1 cellular context compared by ENCODE assay signal in the genomic region with DNA sequence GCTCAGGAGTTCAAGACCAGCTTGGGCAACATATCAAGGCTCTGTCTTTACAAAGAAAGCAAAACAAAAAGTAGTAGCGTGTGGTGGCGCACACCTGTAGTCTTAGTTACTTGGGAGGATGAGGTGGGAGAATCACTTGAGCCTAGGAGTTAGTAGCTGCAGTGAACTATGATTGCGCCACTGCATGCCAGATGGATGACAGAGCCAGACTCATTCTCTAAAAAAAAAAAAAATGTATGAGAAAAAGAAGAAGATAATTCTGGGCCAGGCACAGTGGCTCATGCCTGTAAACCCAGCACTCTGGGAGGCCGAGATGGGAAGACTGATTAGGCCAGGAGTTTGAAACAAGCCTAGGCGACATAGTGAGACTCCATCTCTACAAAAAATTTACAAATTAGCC.
TF ChIP-seq lines count a peak whose summit lies in the region.

No MANE protein-coding gene starts in this region.

TF ChIP-seq in HepG2, 621 proteins besides CTCF, POLR2A, EP300 and RAD21 (continues in another document):
- peak; percentile 98 for TF ChIP-seq ZNF205 (CRISPR knock-in tag; IDR thresholded peaks at IDR 0.05)
- no peak for TF ChIP-seq RFXANK (CRISPR knock-in tag; IDR thresholded peaks at IDR 0.05)
- TF ChIP-seq ZNF766 (CRISPR knock-in tag; IDR thresholded peaks at IDR 0.05; ENCODE audit: borderline replicate concordance) = no peak
- TF ChIP-seq ZNF614 (CRISPR knock-in tag; IDR thresholded peaks at IDR 0.05; ENCODE audit: borderline replicate concordance) = peak; percentile 65; the same call in 1 of the 2 replicates
- TF ChIP-seq CEBPB (IDR thresholded peaks at IDR 0.05; ENCODE audit: borderline replicate concordance, low read depth, low read length) = peak; percentile 93
- peak; percentile 79; the same call in 1 of the 2 replicates for TF ChIP-seq ZNF3 (CRISPR knock-in tag; IDR thresholded peaks at IDR 0.05)
- TF ChIP-seq ARHGAP35 (CRISPR knock-in tag; IDR thresholded peaks at IDR 0.05; ENCODE audit: borderline replicate concordance) = 0 out of 2 replicates have a peak, but pooled peaks have one; percentile 35
- TF ChIP-seq, protein P1, sequence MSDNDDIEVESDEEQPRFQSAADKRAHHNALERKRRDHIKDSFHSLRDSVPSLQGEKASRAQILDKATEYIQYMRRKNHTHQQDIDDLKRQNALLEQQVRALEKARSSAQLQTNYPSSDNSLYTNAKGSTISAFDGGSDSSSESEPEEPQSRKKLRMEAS (IDR thresholded peaks at IDR 0.05) = 0 out of 2 replicates have a peak, but pooled peaks have one; percentile 17
- peak; percentile 55; the same call in 1 of the 2 replicates for TF ChIP-seq CBX5 (CRISPR knock-in tag; IDR thresholded peaks at IDR 0.05; ENCODE audit: borderline replicate concordance)
- TF ChIP-seq FOXA1 (IDR thresholded peaks at IDR 0.05) = no peak
- TF ChIP-seq FOXA1 (CRISPR knock-in tag; IDR thresholded peaks at IDR 0.05) = no peak
- TF ChIP-seq CHD4 (IDR thresholded peaks at IDR 0.05; ENCODE audit: borderline replicate concordance, low read length) = 0 out of 2 replicates have a peak, but pooled peaks have one; percentile 49
- peak; percentile 80 for TF ChIP-seq TEAD3 (CRISPR knock-in tag; optimal IDR thresholded peaks at IDR 0.05; ENCODE audit: borderline replicate concordance)
- TF ChIP-seq CEBPG (CRISPR knock-in tag; IDR thresholded peaks at IDR 0.05) = peak; percentile 78
- no peak for TF ChIP-seq SUZ12 (IDR thresholded peaks at IDR 0.05; ENCODE audit: low read depth, low read length)
- TF ChIP-seq HDAC2 (CRISPR knock-in tag; IDR thresholded peaks at IDR 0.05) = peak; percentile 62
- 0 out of 2 replicates have a peak, but pooled peaks have one; percentile 18 for TF ChIP-seq ZNF644 (CRISPR knock-in tag; IDR thresholded peaks at IDR 0.05; ENCODE audit: low read depth)
- peak; percentile 95 for TF ChIP-seq ZMYM3 (CRISPR knock-in tag; IDR thresholded peaks at IDR 0.05)
- TF ChIP-seq, protein P2, sequence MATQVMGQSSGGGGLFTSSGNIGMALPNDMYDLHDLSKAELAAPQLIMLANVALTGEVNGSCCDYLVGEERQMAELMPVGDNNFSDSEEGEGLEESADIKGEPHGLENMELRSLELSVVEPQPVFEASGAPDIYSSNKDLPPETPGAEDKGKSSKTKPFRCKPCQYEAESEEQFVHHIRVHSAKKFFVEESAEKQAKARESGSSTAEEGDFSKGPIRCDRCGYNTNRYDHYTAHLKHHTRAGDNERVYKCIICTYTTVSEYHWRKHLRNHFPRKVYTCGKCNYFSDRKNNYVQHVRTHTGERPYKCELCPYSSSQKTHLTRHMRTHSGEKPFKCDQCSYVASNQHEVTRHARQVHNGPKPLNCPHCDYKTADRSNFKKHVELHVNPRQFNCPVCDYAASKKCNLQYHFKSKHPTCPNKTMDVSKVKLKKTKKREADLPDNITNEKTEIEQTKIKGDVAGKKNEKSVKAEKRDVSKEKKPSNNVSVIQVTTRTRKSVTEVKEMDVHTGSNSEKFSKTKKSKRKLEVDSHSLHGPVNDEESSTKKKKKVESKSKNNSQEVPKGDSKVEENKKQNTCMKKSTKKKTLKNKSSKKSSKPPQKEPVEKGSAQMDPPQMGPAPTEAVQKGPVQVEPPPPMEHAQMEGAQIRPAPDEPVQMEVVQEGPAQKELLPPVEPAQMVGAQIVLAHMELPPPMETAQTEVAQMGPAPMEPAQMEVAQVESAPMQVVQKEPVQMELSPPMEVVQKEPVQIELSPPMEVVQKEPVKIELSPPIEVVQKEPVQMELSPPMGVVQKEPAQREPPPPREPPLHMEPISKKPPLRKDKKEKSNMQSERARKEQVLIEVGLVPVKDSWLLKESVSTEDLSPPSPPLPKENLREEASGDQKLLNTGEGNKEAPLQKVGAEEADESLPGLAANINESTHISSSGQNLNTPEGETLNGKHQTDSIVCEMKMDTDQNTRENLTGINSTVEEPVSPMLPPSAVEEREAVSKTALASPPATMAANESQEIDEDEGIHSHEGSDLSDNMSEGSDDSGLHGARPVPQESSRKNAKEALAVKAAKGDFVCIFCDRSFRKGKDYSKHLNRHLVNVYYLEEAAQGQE (IDR thresholded peaks at IDR 0.05; ENCODE audit: borderline replicate concordance in 1 of 2, low read depth in 1 of 2, low read length in 2 of 2) = 0 out of 4 replicates have a peak, but pooled peaks of 1 of the 2 experiments have one; percentile 7
- no peak for TF ChIP-seq ZNF724P (CRISPR knock-in tag; IDR thresholded peaks at IDR 0.05; ENCODE audit: borderline replicate concordance)
- TF ChIP-seq, protein P3, sequence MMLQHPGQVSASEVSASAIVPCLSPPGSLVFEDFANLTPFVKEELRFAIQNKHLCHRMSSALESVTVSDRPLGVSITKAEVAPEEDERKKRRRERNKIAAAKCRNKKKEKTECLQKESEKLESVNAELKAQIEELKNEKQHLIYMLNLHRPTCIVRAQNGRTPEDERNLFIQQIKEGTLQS (CRISPR knock-in tag; IDR thresholded peaks at IDR 0.05) = 0 out of 2 replicates have a peak, but pooled peaks have one; percentile 22
- TF ChIP-seq SAFB2 (CRISPR knock-in tag; IDR thresholded peaks at IDR 0.05; ENCODE audit: borderline replicate concordance, low read depth) = no peak
- TF ChIP-seq, protein P4, sequence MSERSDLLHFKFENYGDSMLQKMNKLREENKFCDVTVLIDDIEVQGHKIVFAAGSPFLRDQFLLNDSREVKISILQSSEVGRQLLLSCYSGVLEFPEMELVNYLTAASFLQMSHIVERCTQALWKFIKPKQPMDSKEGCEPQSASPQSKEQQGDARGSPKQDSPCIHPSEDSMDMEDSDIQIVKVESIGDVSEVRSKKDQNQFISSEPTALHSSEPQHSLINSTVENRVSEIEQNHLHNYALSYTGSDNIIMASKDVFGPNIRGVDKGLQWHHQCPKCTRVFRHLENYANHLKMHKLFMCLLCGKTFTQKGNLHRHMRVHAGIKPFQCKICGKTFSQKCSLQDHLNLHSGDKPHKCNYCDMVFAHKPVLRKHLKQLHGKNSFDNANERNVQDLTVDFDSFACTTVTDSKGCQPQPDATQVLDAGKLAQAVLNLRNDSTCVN (CRISPR knock-in tag; IDR thresholded peaks at IDR 0.05; ENCODE audit: borderline replicate concordance) = peak; percentile 48; the same call in 1 of the 2 replicates
- 0 out of 2 replicates have a peak, but pooled peaks have one; percentile 30 for TF ChIP-seq FOXA3 (CRISPR knock-in tag; IDR thresholded peaks at IDR 0.05)
- TF ChIP-seq, protein P5, sequence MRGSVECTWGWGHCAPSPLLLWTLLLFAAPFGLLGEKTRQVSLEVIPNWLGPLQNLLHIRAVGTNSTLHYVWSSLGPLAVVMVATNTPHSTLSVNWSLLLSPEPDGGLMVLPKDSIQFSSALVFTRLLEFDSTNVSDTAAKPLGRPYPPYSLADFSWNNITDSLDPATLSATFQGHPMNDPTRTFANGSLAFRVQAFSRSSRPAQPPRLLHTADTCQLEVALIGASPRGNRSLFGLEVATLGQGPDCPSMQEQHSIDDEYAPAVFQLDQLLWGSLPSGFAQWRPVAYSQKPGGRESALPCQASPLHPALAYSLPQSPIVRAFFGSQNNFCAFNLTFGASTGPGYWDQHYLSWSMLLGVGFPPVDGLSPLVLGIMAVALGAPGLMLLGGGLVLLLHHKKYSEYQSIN (CRISPR knock-in tag; IDR thresholded peaks at IDR 0.05; ENCODE audit: borderline replicate concordance) = no peak
- 0 out of 2 replicates have a peak, but pooled peaks have one; percentile 36 for TF ChIP-seq THAP11 (CRISPR knock-in tag; IDR thresholded peaks at IDR 0.05)
- peak; percentile 89; the same call in 1 of the 2 replicates for TF ChIP-seq ZMYM2 (CRISPR knock-in tag; IDR thresholded peaks at IDR 0.05)
- TF ChIP-seq, protein P6, sequence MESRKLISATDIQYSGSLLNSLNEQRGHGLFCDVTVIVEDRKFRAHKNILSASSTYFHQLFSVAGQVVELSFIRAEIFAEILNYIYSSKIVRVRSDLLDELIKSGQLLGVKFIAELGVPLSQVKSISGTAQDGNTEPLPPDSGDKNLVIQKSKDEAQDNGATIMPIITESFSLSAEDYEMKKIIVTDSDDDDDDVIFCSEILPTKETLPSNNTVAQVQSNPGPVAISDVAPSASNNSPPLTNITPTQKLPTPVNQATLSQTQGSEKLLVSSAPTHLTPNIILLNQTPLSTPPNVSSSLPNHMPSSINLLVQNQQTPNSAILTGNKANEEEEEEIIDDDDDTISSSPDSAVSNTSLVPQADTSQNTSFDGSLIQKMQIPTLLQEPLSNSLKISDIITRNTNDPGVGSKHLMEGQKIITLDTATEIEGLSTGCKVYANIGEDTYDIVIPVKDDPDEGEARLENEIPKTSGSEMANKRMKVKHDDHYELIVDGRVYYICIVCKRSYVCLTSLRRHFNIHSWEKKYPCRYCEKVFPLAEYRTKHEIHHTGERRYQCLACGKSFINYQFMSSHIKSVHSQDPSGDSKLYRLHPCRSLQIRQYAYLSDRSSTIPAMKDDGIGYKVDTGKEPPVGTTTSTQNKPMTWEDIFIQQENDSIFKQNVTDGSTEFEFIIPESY (CRISPR knock-in tag; IDR thresholded peaks at IDR 0.05) = peak; percentile 54; the same call in 1 of the 2 replicates
- peak; percentile 98 for TF ChIP-seq KDM1A (CRISPR knock-in tag; IDR thresholded peaks at IDR 0.05)
- 0 out of 2 replicates have a peak, but pooled peaks have one; percentile 26 for TF ChIP-seq FOXO1 (CRISPR knock-in tag; IDR thresholded peaks at IDR 0.05)
- TF ChIP-seq, protein P7, sequence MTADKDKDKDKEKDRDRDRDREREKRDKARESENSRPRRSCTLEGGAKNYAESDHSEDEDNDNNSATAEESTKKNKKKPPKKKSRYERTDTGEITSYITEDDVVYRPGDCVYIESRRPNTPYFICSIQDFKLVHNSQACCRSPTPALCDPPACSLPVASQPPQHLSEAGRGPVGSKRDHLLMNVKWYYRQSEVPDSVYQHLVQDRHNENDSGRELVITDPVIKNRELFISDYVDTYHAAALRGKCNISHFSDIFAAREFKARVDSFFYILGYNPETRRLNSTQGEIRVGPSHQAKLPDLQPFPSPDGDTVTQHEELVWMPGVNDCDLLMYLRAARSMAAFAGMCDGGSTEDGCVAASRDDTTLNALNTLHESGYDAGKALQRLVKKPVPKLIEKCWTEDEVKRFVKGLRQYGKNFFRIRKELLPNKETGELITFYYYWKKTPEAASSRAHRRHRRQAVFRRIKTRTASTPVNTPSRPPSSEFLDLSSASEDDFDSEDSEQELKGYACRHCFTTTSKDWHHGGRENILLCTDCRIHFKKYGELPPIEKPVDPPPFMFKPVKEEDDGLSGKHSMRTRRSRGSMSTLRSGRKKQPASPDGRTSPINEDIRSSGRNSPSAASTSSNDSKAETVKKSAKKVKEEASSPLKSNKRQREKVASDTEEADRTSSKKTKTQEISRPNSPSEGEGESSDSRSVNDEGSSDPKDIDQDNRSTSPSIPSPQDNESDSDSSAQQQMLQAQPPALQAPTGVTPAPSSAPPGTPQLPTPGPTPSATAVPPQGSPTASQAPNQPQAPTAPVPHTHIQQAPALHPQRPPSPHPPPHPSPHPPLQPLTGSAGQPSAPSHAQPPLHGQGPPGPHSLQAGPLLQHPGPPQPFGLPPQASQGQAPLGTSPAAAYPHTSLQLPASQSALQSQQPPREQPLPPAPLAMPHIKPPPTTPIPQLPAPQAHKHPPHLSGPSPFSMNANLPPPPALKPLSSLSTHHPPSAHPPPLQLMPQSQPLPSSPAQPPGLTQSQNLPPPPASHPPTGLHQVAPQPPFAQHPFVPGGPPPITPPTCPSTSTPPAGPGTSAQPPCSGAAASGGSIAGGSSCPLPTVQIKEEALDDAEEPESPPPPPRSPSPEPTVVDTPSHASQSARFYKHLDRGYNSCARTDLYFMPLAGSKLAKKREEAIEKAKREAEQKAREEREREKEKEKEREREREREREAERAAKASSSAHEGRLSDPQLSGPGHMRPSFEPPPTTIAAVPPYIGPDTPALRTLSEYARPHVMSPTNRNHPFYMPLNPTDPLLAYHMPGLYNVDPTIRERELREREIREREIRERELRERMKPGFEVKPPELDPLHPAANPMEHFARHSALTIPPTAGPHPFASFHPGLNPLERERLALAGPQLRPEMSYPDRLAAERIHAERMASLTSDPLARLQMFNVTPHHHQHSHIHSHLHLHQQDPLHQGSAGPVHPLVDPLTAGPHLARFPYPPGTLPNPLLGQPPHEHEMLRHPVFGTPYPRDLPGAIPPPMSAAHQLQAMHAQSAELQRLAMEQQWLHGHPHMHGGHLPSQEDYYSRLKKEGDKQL (CRISPR knock-in tag; IDR thresholded peaks at IDR 0.05; ENCODE audit: low read depth) = no peak
- TF ChIP-seq RCOR2 (CRISPR knock-in tag; IDR thresholded peaks at IDR 0.05) = peak; percentile 92
- TF ChIP-seq SAP130 (CRISPR knock-in tag; IDR thresholded peaks at IDR 0.05; ENCODE audit: low read depth) = peak; percentile 21; the same call in 1 of the 2 replicates
- TF ChIP-seq AGO2 (optimal IDR thresholded peaks at IDR 0.05; ENCODE audit: low read depth, low read length) = no peak
- peak; percentile 38; the same call in 1 of the 2 replicates for TF ChIP-seq GATAD1 (CRISPR knock-in tag; IDR thresholded peaks at IDR 0.05)
- TF ChIP-seq, protein P8, sequence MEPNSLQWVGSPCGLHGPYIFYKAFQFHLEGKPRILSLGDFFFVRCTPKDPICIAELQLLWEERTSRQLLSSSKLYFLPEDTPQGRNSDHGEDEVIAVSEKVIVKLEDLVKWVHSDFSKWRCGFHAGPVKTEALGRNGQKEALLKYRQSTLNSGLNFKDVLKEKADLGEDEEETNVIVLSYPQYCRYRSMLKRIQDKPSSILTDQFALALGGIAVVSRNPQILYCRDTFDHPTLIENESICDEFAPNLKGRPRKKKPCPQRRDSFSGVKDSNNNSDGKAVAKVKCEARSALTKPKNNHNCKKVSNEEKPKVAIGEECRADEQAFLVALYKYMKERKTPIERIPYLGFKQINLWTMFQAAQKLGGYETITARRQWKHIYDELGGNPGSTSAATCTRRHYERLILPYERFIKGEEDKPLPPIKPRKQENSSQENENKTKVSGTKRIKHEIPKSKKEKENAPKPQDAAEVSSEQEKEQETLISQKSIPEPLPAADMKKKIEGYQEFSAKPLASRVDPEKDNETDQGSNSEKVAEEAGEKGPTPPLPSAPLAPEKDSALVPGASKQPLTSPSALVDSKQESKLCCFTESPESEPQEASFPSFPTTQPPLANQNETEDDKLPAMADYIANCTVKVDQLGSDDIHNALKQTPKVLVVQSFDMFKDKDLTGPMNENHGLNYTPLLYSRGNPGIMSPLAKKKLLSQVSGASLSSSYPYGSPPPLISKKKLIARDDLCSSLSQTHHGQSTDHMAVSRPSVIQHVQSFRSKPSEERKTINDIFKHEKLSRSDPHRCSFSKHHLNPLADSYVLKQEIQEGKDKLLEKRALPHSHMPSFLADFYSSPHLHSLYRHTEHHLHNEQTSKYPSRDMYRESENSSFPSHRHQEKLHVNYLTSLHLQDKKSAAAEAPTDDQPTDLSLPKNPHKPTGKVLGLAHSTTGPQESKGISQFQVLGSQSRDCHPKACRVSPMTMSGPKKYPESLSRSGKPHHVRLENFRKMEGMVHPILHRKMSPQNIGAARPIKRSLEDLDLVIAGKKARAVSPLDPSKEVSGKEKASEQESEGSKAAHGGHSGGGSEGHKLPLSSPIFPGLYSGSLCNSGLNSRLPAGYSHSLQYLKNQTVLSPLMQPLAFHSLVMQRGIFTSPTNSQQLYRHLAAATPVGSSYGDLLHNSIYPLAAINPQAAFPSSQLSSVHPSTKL (CRISPR knock-in tag; IDR thresholded peaks at IDR 0.05) = peak; percentile 31; the same call in 1 of the 2 replicates
